In the genomic region with DNA sequence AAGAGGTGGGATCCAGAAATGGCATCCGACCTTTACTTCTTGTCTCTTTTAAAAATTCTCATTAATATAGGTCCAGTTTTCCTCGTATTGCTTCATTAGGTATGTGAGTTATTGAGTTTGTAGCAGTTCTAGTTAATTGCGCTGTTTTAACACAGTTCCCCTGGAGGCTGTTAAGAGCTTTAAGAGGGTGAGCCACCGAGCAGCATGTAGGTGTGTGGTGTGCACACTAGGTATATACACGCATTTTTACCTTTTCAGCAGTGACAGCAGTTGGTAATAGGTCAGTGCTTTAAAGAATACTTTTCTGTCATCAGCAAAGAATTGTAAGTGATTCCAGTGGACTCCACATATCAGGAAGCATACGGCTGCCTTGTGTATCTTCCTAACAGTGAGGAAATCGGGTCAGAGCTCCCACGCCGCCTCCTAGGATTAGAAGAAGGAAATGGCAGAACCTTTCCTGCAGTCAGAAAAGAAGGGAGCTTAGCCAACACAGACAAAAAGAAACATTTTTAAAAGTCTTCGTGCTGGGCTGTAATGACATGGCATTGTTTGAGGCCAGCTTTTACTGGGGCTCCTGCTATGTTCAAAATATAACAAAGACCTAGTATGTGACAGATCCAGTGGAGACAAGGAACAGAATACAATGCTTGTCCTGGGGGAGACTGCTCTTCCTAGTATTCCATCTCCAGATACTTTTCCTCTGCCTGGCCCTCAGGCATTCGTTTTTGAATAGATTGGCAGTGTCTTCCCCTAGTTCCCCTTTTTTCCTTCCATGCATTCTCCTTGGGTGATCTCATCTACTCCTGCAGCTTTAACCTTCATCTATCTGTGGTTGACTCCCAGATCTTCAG, we compare ENCODE assay signal across 1 cellular context.
A peak's percentile ranks its signal among the peaks of the same experiment; 100 is the strongest.
TF ChIP-seq lines count a peak whose summit lies in the region.

No MANE protein-coding gene starts in this region.

TF ChIP-seq in K562, 482 proteins besides CTCF, POLR2A, EP300 and RAD21 (continued from another document and continues in another):
- TF ChIP-seq, protein P1, sequence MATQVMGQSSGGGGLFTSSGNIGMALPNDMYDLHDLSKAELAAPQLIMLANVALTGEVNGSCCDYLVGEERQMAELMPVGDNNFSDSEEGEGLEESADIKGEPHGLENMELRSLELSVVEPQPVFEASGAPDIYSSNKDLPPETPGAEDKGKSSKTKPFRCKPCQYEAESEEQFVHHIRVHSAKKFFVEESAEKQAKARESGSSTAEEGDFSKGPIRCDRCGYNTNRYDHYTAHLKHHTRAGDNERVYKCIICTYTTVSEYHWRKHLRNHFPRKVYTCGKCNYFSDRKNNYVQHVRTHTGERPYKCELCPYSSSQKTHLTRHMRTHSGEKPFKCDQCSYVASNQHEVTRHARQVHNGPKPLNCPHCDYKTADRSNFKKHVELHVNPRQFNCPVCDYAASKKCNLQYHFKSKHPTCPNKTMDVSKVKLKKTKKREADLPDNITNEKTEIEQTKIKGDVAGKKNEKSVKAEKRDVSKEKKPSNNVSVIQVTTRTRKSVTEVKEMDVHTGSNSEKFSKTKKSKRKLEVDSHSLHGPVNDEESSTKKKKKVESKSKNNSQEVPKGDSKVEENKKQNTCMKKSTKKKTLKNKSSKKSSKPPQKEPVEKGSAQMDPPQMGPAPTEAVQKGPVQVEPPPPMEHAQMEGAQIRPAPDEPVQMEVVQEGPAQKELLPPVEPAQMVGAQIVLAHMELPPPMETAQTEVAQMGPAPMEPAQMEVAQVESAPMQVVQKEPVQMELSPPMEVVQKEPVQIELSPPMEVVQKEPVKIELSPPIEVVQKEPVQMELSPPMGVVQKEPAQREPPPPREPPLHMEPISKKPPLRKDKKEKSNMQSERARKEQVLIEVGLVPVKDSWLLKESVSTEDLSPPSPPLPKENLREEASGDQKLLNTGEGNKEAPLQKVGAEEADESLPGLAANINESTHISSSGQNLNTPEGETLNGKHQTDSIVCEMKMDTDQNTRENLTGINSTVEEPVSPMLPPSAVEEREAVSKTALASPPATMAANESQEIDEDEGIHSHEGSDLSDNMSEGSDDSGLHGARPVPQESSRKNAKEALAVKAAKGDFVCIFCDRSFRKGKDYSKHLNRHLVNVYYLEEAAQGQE (CRISPR knock-in tag; IDR thresholded peaks at IDR 0.05; ENCODE audit: low read depth), result no peak
- TF ChIP-seq ZNF24 (IDR thresholded peaks at IDR 0.05) (no peak), TEAD4 (IDR thresholded peaks at IDR 0.05; ENCODE audit: low read length) (peak; percentile 28; the same call in 1 of the 2 replicates), TEAD4 (CRISPR knock-in tag; IDR thresholded peaks at IDR 0.05; ENCODE audit: borderline replicate concordance) (no peak), CREM (IDR thresholded peaks at IDR 0.05; ENCODE audit: low read depth) (no peak), ZNF707 (CRISPR knock-in tag; conservative IDR thresholded peaks at IDR 0.05) (no peak), PTRF (tag; IDR thresholded peaks at IDR 0.05) (no peak), LCOR (CRISPR knock-in tag; IDR thresholded peaks at IDR 0.05) (no peak), ZNF143 (CRISPR knock-in tag; IDR thresholded peaks at IDR 0.05) (no peak), EHMT2 (IDR thresholded peaks at IDR 0.05) (no peak), SRSF3 (IDR thresholded peaks at IDR 0.05; ENCODE audit: insufficient read depth, low read length) (no peak), FOSL1 (tag; conservative IDR thresholded peaks at IDR 0.05) (no peak), NCOA2 (IDR thresholded peaks at IDR 0.05; ENCODE audit: partially characterized antibody in 2 of 2) (no peak), TRIM28 (IDR thresholded peaks at IDR 0.05) (no peak), ZNF696 (CRISPR knock-in tag; conservative IDR thresholded peaks at IDR 0.05) (no peak), ZNF780A (CRISPR knock-in tag; IDR thresholded peaks at IDR 0.05) (no peak), JUND (IDR thresholded peaks at IDR 0.05; ENCODE audit: borderline replicate concordance, low read depth, low read length) (peak; percentile 36; the same call in 1 of the 2 replicates), JUND (tag; IDR thresholded peaks at IDR 0.05; ENCODE audit: borderline replicate concordance, low read depth, low read length) (peak; percentile 65; the same call in 1 of the 3 replicates), CTBP1 (IDR thresholded peaks at IDR 0.05; ENCODE audit: borderline replicate concordance) (0 out of 2 replicates have a peak, but pooled peaks have one; percentile 13), EGR1 (conservative IDR thresholded peaks at IDR 0.05) (no peak), CSDE1 (IDR thresholded peaks at IDR 0.05) (no peak), KAT2B (IDR thresholded peaks at IDR 0.05; ENCODE audit: low read depth, low read length) (no peak)
- TF ChIP-seq, protein P2, sequence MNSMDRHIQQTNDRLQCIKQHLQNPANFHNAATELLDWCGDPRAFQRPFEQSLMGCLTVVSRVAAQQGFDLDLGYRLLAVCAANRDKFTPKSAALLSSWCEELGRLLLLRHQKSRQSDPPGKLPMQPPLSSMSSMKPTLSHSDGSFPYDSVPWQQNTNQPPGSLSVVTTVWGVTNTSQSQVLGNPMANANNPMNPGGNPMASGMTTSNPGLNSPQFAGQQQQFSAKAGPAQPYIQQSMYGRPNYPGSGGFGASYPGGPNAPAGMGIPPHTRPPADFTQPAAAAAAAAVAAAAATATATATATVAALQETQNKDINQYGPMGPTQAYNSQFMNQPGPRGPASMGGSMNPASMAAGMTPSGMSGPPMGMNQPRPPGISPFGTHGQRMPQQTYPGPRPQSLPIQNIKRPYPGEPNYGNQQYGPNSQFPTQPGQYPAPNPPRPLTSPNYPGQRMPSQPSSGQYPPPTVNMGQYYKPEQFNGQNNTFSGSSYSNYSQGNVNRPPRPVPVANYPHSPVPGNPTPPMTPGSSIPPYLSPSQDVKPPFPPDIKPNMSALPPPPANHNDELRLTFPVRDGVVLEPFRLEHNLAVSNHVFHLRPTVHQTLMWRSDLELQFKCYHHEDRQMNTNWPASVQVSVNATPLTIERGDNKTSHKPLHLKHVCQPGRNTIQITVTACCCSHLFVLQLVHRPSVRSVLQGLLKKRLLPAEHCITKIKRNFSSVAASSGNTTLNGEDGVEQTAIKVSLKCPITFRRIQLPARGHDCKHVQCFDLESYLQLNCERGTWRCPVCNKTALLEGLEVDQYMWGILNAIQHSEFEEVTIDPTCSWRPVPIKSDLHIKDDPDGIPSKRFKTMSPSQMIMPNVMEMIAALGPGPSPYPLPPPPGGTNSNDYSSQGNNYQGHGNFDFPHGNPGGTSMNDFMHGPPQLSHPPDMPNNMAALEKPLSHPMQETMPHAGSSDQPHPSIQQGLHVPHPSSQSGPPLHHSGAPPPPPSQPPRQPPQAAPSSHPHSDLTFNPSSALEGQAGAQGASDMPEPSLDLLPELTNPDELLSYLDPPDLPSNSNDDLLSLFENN (IDR thresholded peaks at IDR 0.05; ENCODE audit: low read depth in 2 of 2, low read length in 2 of 2), result no peak
- TF ChIP-seq, protein P3, sequence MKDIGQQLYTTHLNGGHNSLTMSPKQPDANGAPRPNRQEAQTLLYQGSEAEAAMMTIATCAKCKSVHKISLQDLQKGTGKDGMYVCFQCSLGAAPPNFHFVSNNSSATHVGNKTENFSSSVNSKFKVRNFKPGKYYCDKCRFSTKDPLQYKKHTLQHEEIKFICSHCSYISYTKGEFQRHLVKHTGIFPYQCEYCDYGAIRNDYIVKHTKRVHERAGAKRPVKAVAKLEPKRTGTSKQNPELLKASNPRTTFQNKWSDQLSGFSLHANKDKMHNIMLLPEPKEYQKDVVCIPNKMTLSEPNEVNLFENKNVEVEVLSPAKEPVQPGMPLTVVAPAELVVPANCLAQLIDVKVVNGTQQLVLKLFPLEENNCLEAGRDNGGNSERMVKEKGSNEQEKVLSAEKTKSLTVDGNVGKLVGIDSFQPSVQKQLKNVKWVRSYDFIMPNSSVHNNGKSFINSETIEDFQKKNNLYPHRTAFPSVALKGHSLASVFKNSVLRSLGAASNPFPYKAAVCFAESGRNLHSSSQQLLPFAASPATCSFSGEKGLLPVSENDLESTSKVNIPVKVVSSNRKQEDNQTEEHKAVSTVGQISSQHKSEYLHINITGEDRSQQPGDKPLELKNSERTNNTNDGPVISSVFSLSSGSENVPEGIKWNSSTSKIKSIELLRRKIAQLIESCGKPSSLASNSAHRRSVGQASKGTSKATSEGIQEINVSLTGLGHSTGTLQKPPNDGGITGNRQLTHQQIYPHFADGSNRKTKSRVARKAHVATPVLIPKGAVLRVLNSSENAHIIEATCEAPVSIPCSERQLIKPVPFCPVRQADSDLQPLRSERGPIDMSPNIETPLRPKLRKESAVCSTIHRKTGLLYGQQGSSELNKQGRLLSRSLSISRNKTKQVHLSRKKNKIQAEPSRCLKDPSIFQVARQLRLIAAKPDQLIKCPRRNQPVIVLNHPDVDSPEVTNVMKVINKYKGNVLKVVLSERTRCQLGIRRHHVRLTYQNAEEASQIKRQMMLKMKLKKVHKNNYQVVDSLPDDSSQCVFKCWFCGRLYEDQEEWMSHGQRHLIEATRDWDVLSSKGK (CRISPR knock-in tag; IDR thresholded peaks at IDR 0.05), result no peak
- TF ChIP-seq, protein P4, sequence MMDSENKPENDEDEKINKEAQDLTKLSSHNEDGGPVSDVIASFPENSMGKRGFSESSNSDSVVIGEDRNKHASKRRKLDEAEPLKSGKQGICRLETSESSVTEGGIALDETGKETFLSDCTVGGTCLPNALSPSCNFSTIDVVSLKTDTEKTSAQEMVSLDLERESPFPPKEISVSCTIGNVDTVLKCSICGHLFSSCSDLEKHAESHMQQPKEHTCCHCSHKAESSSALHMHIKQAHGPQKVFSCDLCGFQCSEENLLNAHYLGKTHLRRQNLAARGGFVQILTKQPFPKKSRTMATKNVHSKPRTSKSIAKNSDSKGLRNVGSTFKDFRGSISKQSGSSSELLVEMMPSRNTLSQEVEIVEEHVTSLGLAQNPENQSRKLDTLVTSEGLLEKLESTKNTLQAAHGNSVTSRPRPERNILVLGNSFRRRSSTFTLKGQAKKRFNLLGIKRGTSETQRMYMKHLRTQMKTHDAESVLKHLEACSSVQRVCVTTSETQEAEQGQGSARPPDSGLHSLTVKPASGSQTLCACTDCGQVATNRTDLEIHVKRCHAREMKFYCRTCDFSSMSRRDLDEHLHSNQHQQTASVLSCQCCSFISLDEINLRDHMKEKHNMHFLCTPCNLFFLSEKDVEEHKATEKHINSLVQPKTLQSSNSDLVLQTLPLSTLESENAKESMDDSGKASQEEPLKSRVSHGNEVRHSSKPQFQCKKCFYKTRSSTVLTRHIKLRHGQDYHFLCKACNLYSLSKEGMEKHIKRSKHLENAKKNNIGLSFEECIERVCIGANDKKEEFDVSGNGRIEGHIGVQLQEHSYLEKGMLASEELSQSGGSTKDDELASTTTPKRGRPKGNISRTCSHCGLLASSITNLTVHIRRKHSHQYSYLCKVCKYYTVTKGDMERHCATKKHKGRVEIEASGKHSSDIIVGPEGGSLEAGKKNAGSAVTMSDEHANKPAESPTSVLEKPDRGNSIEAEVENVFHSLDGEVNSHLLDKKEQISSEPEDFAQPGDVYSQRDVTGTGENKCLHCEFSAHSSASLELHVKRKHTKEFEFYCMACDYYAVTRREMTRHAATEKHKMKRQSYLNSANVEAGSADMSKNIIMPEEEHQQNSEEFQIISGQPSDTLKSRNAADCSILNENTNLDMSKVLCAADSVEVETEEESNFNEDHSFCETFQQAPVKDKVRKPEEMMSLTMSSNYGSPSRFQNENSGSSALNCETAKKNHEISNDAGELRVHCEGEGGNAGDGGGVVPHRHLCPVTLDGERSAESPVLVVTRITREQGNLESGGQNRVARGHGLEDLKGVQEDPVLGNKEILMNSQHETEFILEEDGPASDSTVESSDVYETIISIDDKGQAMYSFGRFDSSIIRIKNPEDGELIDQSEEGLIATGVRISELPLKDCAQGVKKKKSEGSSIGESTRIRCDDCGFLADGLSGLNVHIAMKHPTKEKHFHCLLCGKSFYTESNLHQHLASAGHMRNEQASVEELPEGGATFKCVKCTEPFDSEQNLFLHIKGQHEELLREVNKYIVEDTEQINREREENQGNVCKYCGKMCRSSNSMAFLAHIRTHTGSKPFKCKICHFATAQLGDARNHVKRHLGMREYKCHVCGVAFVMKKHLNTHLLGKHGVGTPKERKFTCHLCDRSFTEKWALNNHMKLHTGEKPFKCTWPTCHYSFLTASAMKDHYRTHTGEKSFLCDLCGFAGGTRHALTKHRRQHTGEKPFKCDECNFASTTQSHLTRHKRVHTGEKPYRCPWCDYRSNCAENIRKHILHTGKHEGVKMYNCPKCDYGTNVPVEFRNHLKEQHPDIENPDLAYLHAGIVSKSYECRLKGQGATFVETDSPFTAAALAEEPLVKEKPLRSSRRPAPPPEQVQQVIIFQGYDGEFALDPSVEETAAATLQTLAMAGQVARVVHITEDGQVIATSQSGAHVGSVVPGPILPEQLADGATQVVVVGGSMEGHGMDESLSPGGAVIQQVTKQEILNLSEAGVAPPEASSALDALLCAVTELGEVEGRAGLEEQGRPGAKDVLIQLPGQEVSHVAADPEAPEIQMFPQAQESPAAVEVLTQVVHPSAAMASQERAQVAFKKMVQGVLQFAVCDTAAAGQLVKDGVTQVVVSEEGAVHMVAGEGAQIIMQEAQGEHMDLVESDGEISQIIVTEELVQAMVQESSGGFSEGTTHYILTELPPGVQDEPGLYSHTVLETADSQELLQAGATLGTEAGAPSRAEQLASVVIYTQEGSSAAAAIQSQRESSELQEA (IDR thresholded peaks at IDR 0.05; ENCODE audit: low read depth), result no peak
- TF ChIP-seq, protein P5, sequence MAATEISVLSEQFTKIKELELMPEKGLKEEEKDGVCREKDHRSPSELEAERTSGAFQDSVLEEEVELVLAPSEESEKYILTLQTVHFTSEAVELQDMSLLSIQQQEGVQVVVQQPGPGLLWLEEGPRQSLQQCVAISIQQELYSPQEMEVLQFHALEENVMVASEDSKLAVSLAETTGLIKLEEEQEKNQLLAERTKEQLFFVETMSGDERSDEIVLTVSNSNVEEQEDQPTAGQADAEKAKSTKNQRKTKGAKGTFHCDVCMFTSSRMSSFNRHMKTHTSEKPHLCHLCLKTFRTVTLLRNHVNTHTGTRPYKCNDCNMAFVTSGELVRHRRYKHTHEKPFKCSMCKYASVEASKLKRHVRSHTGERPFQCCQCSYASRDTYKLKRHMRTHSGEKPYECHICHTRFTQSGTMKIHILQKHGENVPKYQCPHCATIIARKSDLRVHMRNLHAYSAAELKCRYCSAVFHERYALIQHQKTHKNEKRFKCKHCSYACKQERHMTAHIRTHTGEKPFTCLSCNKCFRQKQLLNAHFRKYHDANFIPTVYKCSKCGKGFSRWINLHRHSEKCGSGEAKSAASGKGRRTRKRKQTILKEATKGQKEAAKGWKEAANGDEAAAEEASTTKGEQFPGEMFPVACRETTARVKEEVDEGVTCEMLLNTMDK (IDR thresholded peaks at IDR 0.05; ENCODE audit: borderline replicate concordance, insufficient read depth, low read depth, low read length, poor library complexity, severe bottlenecking), result no peak
- TF ChIP-seq, protein P6, sequence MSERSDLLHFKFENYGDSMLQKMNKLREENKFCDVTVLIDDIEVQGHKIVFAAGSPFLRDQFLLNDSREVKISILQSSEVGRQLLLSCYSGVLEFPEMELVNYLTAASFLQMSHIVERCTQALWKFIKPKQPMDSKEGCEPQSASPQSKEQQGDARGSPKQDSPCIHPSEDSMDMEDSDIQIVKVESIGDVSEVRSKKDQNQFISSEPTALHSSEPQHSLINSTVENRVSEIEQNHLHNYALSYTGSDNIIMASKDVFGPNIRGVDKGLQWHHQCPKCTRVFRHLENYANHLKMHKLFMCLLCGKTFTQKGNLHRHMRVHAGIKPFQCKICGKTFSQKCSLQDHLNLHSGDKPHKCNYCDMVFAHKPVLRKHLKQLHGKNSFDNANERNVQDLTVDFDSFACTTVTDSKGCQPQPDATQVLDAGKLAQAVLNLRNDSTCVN (CRISPR knock-in tag; IDR thresholded peaks at IDR 0.05), result no peak
